In the genomic region with DNA sequence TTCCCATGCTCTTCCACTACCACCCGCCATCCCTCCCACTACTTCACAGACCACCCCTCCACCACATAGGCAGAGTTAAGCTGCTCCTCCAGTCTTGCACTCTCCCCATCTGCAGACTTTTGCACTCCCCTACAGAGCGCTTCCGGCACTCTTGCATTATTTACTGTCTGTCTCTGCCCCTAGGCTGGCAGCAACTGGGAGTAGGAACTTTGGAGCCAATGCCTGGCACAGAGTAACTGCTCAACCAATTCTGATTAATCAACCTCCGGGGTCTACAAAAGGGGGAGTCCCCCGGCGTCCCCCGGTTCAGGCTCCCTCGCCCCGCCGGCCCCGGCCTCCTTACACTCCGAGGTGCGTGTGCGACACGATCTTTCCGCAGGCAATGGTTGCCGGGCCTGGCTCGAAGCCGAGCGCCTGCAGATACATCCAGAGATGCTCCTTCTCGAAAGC, we compare ENCODE assay signal across 1 cellular context.
A peak's percentile ranks its signal among the peaks of the same experiment; 100 is the strongest.
TF ChIP-seq lines count a peak whose summit lies in the region.

No MANE protein-coding gene starts in this region.

TF ChIP-seq in HepG2, 621 proteins besides CTCF, POLR2A, EP300 and RAD21 (continues in another document):
- TF ChIP-seq, protein P1, sequence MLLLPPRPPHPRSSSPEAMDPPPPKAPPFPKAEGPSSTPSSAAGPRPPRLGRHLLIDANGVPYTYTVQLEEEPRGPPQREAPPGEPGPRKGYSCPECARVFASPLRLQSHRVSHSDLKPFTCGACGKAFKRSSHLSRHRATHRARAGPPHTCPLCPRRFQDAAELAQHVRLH (CRISPR knock-in tag; IDR thresholded peaks at IDR 0.05; ENCODE audit: borderline replicate concordance, low read depth): 0 out of 2 replicates have a peak, but pooled peaks have one; percentile 7
- TF ChIP-seq ZNF18 (CRISPR knock-in tag; IDR thresholded peaks at IDR 0.05; ENCODE audit: insufficient replicate concordance): peak; percentile 26
- TF ChIP-seq, protein P2, sequence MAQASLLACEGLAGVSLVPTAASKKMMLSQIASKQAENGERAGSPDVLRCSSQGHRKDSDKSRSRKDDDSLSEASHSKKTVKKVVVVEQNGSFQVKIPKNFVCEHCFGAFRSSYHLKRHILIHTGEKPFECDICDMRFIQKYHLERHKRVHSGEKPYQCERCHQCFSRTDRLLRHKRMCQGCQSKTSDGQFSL (CRISPR knock-in tag; IDR thresholded peaks at IDR 0.05): 0 out of 2 replicates have a peak, but pooled peaks have one; percentile 16
- no peak for TF ChIP-seq ZNF781 (CRISPR knock-in tag; IDR thresholded peaks at IDR 0.05; ENCODE audit: borderline replicate concordance, not compliant biosample characterization)
- no peak for TF ChIP-seq ZNF678 (CRISPR knock-in tag; IDR thresholded peaks at IDR 0.05)
- peak; percentile 23; the same call in 1 of the 2 replicates for TF ChIP-seq HIC2 (CRISPR knock-in tag; IDR thresholded peaks at IDR 0.05; ENCODE audit: low read depth)
- 0 out of 2 replicates have a peak, but pooled peaks have one; percentile 30 for TF ChIP-seq ZNF414 (CRISPR knock-in tag; IDR thresholded peaks at IDR 0.05)
- TF ChIP-seq, protein P3, sequence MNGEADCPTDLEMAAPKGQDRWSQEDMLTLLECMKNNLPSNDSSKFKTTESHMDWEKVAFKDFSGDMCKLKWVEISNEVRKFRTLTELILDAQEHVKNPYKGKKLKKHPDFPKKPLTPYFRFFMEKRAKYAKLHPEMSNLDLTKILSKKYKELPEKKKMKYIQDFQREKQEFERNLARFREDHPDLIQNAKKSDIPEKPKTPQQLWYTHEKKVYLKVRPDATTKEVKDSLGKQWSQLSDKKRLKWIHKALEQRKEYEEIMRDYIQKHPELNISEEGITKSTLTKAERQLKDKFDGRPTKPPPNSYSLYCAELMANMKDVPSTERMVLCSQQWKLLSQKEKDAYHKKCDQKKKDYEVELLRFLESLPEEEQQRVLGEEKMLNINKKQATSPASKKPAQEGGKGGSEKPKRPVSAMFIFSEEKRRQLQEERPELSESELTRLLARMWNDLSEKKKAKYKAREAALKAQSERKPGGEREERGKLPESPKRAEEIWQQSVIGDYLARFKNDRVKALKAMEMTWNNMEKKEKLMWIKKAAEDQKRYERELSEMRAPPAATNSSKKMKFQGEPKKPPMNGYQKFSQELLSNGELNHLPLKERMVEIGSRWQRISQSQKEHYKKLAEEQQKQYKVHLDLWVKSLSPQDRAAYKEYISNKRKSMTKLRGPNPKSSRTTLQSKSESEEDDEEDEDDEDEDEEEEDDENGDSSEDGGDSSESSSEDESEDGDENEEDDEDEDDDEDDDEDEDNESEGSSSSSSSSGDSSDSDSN (CRISPR knock-in tag; IDR thresholded peaks at IDR 0.05): 0 out of 2 replicates have a peak, but pooled peaks have one; percentile 5
- peak; percentile 80; the same call in 1 of the 2 replicates for TF ChIP-seq GLI4 (CRISPR knock-in tag; IDR thresholded peaks at IDR 0.05; ENCODE audit: borderline replicate concordance)
- TF ChIP-seq RELA (CRISPR knock-in tag; IDR thresholded peaks at IDR 0.05): no peak
- TF ChIP-seq, protein P4, sequence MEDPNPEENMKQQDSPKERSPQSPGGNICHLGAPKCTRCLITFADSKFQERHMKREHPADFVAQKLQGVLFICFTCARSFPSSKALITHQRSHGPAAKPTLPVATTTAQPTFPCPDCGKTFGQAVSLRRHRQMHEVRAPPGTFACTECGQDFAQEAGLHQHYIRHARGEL (CRISPR knock-in tag; IDR thresholded peaks at IDR 0.05): 0 out of 2 replicates have a peak, but pooled peaks have one; percentile 40
- TF ChIP-seq ZSCAN21 (CRISPR knock-in tag; IDR thresholded peaks at IDR 0.05; ENCODE audit: borderline replicate concordance): 0 out of 2 replicates have a peak, but pooled peaks have one; percentile 14
- TF ChIP-seq GABPA (IDR thresholded peaks at IDR 0.05; ENCODE audit: low read depth, low read length): 0 out of 2 replicates have a peak, but pooled peaks have one; percentile 12
- TF ChIP-seq GABPA (CRISPR knock-in tag; IDR thresholded peaks at IDR 0.05; ENCODE audit: low read depth): peak; percentile 25; the same call in 1 of the 2 replicates
- TF ChIP-seq YEATS4 (CRISPR knock-in tag; IDR thresholded peaks at IDR 0.05; ENCODE audit: borderline replicate concordance): peak; percentile 38; the same call in 1 of the 2 replicates
- TF ChIP-seq ISL2 (CRISPR knock-in tag; IDR thresholded peaks at IDR 0.05): 0 out of 2 replicates have a peak, but pooled peaks have one; percentile 10
- no peak for TF ChIP-seq ZHX2 (IDR thresholded peaks at IDR 0.05; ENCODE audit: low read depth)
- TF ChIP-seq ZHX2 (CRISPR knock-in tag; IDR thresholded peaks at IDR 0.05; ENCODE audit: borderline replicate concordance): peak; percentile 67; the same call in 1 of the 2 replicates
- TF ChIP-seq IKZF4 (CRISPR knock-in tag; IDR thresholded peaks at IDR 0.05; ENCODE audit: borderline replicate concordance, low read depth, not compliant biosample characterization): peak; percentile 33
- TF ChIP-seq, protein P5, sequence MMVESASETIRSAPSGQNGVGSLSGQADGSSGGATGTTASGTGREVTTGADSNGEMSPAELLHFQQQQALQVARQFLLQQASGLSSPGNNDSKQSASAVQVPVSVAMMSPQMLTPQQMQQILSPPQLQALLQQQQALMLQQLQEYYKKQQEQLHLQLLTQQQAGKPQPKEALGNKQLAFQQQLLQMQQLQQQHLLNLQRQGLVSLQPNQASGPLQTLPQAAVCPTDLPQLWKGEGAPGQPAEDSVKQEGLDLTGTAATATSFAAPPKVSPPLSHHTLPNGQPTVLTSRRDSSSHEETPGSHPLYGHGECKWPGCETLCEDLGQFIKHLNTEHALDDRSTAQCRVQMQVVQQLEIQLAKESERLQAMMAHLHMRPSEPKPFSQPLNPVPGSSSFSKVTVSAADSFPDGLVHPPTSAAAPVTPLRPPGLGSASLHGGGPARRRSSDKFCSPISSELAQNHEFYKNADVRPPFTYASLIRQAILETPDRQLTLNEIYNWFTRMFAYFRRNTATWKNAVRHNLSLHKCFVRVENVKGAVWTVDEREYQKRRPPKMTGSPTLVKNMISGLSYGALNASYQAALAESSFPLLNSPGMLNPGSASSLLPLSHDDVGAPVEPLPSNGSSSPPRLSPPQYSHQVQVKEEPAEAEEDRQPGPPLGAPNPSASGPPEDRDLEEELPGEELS (CRISPR knock-in tag; IDR thresholded peaks at IDR 0.05): peak; percentile 4; the same call in 1 of the 2 replicates
- 0 out of 2 replicates have a peak, but pooled peaks have one; percentile 6 for TF ChIP-seq ZNF205 (CRISPR knock-in tag; IDR thresholded peaks at IDR 0.05)
- TF ChIP-seq SPEN (CRISPR knock-in tag; IDR thresholded peaks at IDR 0.05; ENCODE audit: low read depth): 0 out of 2 replicates have a peak, but pooled peaks have one; percentile 9
- no peak; the same call in 1 of the 2 replicates for TF ChIP-seq NAIF1 (CRISPR knock-in tag; IDR thresholded peaks at IDR 0.05; ENCODE audit: borderline replicate concordance)
- TF ChIP-seq POGK (CRISPR knock-in tag; conservative IDR thresholded peaks at IDR 0.05): no peak
- no peak for TF ChIP-seq MTF1 (CRISPR knock-in tag; IDR thresholded peaks at IDR 0.05)
- 0 out of 2 replicates have a peak, but pooled peaks have one; percentile 26 for TF ChIP-seq POLR2AphosphoS5 (IDR thresholded peaks at IDR 0.05; ENCODE audit: low read depth, low read length)
- peak; percentile 71 for TF ChIP-seq ETV5 (CRISPR knock-in tag; IDR thresholded peaks at IDR 0.05; ENCODE audit: borderline replicate concordance)
- 0 out of 2 replicates have a peak, but pooled peaks have one; percentile 4 for TF ChIP-seq ZNF607 (CRISPR knock-in tag; IDR thresholded peaks at IDR 0.05; ENCODE audit: borderline replicate concordance)
- TF ChIP-seq, protein P6, sequence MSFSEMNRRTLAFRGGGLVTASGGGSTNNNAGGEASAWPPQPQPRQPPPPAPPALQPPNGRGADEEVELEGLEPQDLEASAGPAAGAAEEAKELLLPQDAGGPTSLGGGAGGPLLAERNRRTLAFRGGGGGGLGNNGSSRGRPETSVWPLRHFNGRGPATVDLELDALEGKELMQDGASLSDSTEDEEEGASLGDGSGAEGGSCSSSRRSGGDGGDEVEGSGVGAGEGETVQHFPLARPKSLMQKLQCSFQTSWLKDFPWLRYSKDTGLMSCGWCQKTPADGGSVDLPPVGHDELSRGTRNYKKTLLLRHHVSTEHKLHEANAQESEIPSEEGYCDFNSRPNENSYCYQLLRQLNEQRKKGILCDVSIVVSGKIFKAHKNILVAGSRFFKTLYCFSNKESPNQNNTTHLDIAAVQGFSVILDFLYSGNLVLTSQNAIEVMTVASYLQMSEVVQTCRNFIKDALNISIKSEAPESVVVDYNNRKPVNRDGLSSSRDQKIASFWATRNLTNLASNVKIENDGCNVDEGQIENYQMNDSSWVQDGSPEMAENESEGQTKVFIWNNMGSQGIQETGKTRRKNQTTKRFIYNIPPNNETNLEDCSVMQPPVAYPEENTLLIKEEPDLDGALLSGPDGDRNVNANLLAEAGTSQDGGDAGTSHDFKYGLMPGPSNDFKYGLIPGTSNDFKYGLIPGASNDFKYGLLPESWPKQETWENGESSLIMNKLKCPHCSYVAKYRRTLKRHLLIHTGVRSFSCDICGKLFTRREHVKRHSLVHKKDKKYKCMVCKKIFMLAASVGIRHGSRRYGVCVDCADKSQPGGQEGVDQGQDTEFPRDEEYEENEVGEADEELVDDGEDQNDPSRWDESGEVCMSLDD (CRISPR knock-in tag; IDR thresholded peaks at IDR 0.05; ENCODE audit: borderline replicate concordance): 0 out of 2 replicates have a peak, but pooled peaks have one; percentile 22
